In genomic region chr2:219605607-219605954, GRCh38 we compare ENCODE assay signal across 15 cellular contexts. TPM values are rescaled to one million over a fixed set of nuclear protein-coding genes. Genes with fewer than 3 reads are reported as not detected.
DNase-seq lines count a peak whose midpoint lies in the region; ATAC-seq and TF ChIP-seq lines count a peak whose summit lies in the region.
"Had no signal": no experiment of that assay in that cellular context is flagged by ENCODE, and none has a peak within 500 bp of the region (broad histone marks: within the 10 kb centered on the region; RNA-seq: fewer than 3 reads in every experiment).

No MANE protein-coding gene starts in this region.

- H3K9me3 Mint-ChIP-seq in neural crest cell, result no peaks in the 10 kb centered on the region
- no peaks in the 10 kb centered on the region for H3K9me3 Mint-ChIP-seq in MCF 10A (ENCODE audit: unreplicated experiment)
- H3K9me3 Mint-ChIP-seq: CD4-positive, alpha-beta T cell; GM23338; HFFc6 had no signal

- H3K4me3 Mint-ChIP-seq in neural crest cell (peak overlapping the region; percentile 31), MCF 10A (ENCODE audit: unreplicated experiment) (no peak overlapping the region)
- H3K4me3 Mint-ChIP-seq: CD4-positive, alpha-beta T cell; GM23338; HFFc6 had no signal

- POLR2A ChIA-PET in MCF 10A (lab: Yijun Ruan, JAX), result no interaction called here

- TF ChIP-seq CTCF in neural crest cell (conservative IDR thresholded peaks at IDR 0.05) (no peak), MCF 10A (IDR thresholded peaks at IDR 0.05; ENCODE audit: unreplicated experiment) (no peak)

- H3K27me3 Mint-ChIP-seq in neural crest cell (ENCODE audit: low read depth) (no peaks in the 10 kb centered on the region), MCF 10A (ENCODE audit: insufficient read depth, unreplicated experiment) (no peaks in the 10 kb centered on the region)
- H3K27me3 Mint-ChIP-seq: CD4-positive, alpha-beta T cell had no signal

- intact Hi-C loops in sciatic nerve (cut with DNase I), result no loop called here
- intact Hi-C loops in MCF 10A (cut with micrococcal nuclease), result no loop called here

- H3K36me3 Mint-ChIP-seq in neural crest cell (ENCODE audit: low read depth) (no peaks in the 10 kb centered on the region), MCF 10A (ENCODE audit: insufficient read depth, unreplicated experiment) (peaks cover 36% of the 10 kb centered on the region)

- BruUV-seq in MCF 10A (replicated peaks; lab: Mats Ljungman, UMichigan), result no TSS peak

- H3K4me1 Mint-ChIP-seq in neural crest cell (no peaks in the 10 kb centered on the region), MCF 10A (ENCODE audit: insufficient read depth, unreplicated experiment) (no peaks in the 10 kb centered on the region)

- DNase-seq in NCI-H82 (lab: John Stamatoyannopoulos, UW) (peak; percentile 42), NCI-H82 treated with DMSO at 0.1 percent for 48 hours (lab: John Stamatoyannopoulos, UW; ENCODE audit: unreplicated experiment) (no peak), neural crest cell (ENCODE audit: low read depth, low spot score) (no peak), sciatic nerve (ENCODE audit: low spot score) (no peak), activated gamma-delta T cell (lab: John Stamatoyannopoulos, UW) (no peak), MCF 10A (ENCODE audit: unreplicated experiment) (no peak)
- DNase-seq: AML-193; Caco-2; CD4-positive, alpha-beta T cell; HFFc6 had no signal

- CTCF ChIA-PET in MCF 10A (lab: Yijun Ruan, JAX), result interaction anchor here (0.6 to 0.7 kb wide), 2 partner anchors 43 to 146 kb away, joined by 3 read pairs; no protein-coding TSS in a partner anchor

- H3K27ac Mint-ChIP-seq in neural crest cell (ENCODE audit: unreplicated experiment) (no peak overlapping the region), MCF 10A (ENCODE audit: low read depth, unreplicated experiment) (no peak overlapping the region)
- H3K27ac Mint-ChIP-seq: CD4-positive, alpha-beta T cell; GM23338; HFFc6 had no signal

- ATAC-seq in sciatic nerve, result peak; percentile 3
- no peak for ATAC-seq in GM19455 (IDR thresholded peaks at IDR 0.05; ENCODE audit: unreplicated experiment)
- ATAC-seq: A549, GM23338, HCT116 had no signal

RNA-seq across cellular contexts. Expression of gene STK11IP, which starts 7.9 kb away (rescaled TPM):
- total RNA-seq in neural crest cell (31.4 and 32.9 TPM in 2 replicates), sciatic nerve (58.5 TPM), MCF 10A (2022) (24.2 and 26.5 TPM in 2 replicates)

RNA-seq across cellular contexts. Expression of gene SLC4A3, which starts 21.8 kb away (rescaled TPM):
- 10.0 and 11.4 TPM in 2 replicates for total RNA-seq in neural crest cell
- 6.7 TPM for total RNA-seq in sciatic nerve
- 4.2 and 4.7 TPM in 2 replicates for total RNA-seq in MCF 10A (2022)

RNA-seq across cellular contexts. Expression of gene INHA, which starts 33.5 kb away (rescaled TPM):
- total RNA-seq in neural crest cell, result 0.50 TPM in 1 of 2 replicates, not detected in the other
- 0.53 TPM for total RNA-seq in sciatic nerve
- 1.2 and 2.2 TPM in 2 replicates for total RNA-seq in MCF 10A (2022)
- total RNA-seq: CD4-positive, alpha-beta T cell; HT-29 had no signal

RNA-seq across cellular contexts. Expression of gene OBSL1, which starts 34.2 kb away (rescaled TPM):
- total RNA-seq in neural crest cell (122 and 123 TPM in 2 replicates), sciatic nerve (85.2 TPM), MCF 10A (2022) (29.0 and 29.8 TPM in 2 replicates)
